22 cellular contexts compared by ENCODE assay signal in the genomic region with DNA sequence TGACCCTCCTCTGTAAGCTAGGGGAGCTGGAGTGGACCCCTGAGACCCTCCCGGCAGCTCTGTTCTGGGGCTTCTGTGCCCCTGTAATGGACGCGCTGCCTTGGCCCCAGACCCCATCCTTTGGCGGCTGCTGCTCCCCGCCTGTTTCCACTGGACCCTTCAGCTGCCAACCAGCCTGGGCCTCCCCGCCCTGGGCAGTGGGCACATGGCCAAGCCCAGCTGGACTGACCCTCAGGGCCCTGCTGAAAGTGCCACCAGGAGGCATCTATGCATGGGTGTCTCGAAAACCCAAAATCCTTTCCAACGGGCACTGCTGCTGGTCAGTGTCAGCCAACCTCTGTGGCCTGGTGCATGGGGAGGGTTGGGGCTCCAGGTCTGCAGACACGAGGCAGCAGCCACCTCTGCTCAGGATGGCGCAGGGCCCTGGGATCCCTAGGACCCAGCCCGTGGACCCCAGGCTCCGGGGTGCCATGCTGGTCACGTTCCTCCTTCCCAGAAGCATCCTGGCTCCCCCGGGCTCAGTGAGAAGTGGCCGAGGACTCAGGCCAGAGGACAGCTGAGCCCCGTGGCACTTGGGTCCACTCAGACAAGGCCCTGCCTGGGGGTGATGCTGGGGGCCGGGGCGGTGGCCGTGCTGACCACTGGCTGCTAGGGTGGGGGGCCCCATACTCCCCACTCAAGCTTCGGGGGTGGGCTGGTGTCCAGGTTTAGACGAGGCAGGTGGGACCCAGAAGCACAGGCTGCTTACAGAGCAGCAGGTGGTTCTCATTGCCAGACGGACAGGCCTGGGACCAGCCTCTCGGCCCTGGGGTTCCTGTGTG. TPM values are rescaled to one million over a fixed set of nuclear protein-coding genes. Genes with fewer than 3 reads are reported as not detected.
DNase-seq lines count a peak whose midpoint lies in the region; ATAC-seq, FAIRE-seq and TF ChIP-seq lines count a peak whose summit lies in the region.
"Had no signal": no experiment of that assay in that cellular context is flagged by ENCODE, and none has a peak within 500 bp of the region (broad histone marks: within the 10 kb centered on the region; RNA-seq: fewer than 3 reads in every experiment).

No MANE protein-coding gene starts in this region.

- H3K4me1 ChIP-seq in kidney (ENCODE audit: control insufficient read depth in 1 of 2, insufficient read depth in 1 of 2, low read depth in 1 of 2, low read length in 2 of 2): peaks cover 0 to 9% of the 10 kb centered on the region in 2 donors

- POLR2A ChIA-PET in activated CD4-positive, alpha-beta T cell treated with anti-CD3 and anti-CD28 coated beads for 36 hours (lab: Charles Lee): no interaction called here

- intact Hi-C loops in activated CD4-positive, alpha-beta T cell treated with anti-CD3 and anti-CD28 coated beads for 36 hours (cut with DNase I, micrococcal nuclease): no loop called here
- intact Hi-C loops in kidney (cut with DNase I): no loop called here
- intact Hi-C loops in sciatic nerve (cut with DNase I): no loop called here

- no peaks in the 10 kb centered on the region for H3K27me3 Mint-ChIP-seq in activated CD4-positive, alpha-beta T cell treated with anti-CD3 and anti-CD28 coated beads for 36 hours
- no peaks in the 10 kb centered on the region for H3K27me3 Mint-ChIP-seq in chondrocyte (ENCODE audit: low read depth)
- peaks cover 7 to 9% of the 10 kb centered on the region in 2 donors for H3K27me3 Mint-ChIP-seq in stimulated activated naive B cell treated with anti-CD40 and anti-IgM and Interleukin-4, amounts not matched to agents 10 μg/mL and 1 μg/mL and 100 μg/mL, for 72 hours
- H3K27me3 Mint-ChIP-seq: activated CD4-positive, alpha-beta T cell treated with anti-CD3 and anti-CD28 coated beads, Interleukin-2, amount 10 ng/mL, durations not matched to agents 24 days and 14 days; stimulated activated naive CD8-positive, alpha-beta T cell treated with anti-CD3 and anti-CD28 coated beads, Interleukin-15, amount 100 ng/mL, for 72 hours; T-cell had no signal

- H3K9me3 ChIP-seq in kidney (ENCODE audit: control insufficient read depth in 1 of 2, low read length in 2 of 2): no peaks in the 10 kb centered on the region
- H3K9me3 ChIP-seq: tibial nerve had no signal

- no peaks in the 10 kb centered on the region for H3K4me1 Mint-ChIP-seq in activated CD4-positive, alpha-beta T cell treated with anti-CD3 and anti-CD28 coated beads for 36 hours
- peaks cover 22% of the 10 kb centered on the region for H3K4me1 Mint-ChIP-seq in chondrocyte (ENCODE audit: low read depth)
- H3K4me1 Mint-ChIP-seq in stimulated activated naive B cell treated with anti-CD40 and anti-IgM and Interleukin-4, amounts not matched to agents 10 μg/mL and 1 μg/mL and 100 μg/mL, for 72 hours: peaks cover 12 to 14% of the 10 kb centered on the region in 2 donors
- H3K4me1 Mint-ChIP-seq: activated CD4-positive, alpha-beta T cell treated with anti-CD3 and anti-CD28 coated beads, Interleukin-2, amount 10 ng/mL, durations not matched to agents 24 days and 14 days; stimulated activated naive CD8-positive, alpha-beta T cell treated with anti-CD3 and anti-CD28 coated beads, Interleukin-15, amount 100 ng/mL, for 72 hours; T-cell had no signal

- no peak overlapping the region for H3K9ac ChIP-seq in kidney (ENCODE audit: low read length in 2 of 2)
- H3K9ac ChIP-seq: KMS-11 had no signal

- H3K36me3 ChIP-seq in kidney (ENCODE audit: control insufficient read depth in 1 of 2, insufficient read depth in 2 of 2, low read length in 2 of 2): no peaks in the 10 kb centered on the region
- H3K36me3 ChIP-seq: cardiac muscle cell, tibial nerve had no signal

- DNase-seq in activated CD4-positive, alpha-beta T cell treated with anti-CD3 and anti-CD28 coated beads for 36 hours: peak; percentile 3
- DNase-seq in activated CD4-positive, alpha-beta T cell treated with anti-CD3 and anti-CD28 coated beads, Interleukin-2, amount 50 U/mL, for 48 hours: no peak
- DNase-seq in chondrocyte (ENCODE audit: low spot score): peak; percentile 89
- DNase-seq in kidney: peak; percentile 69
- DNase-seq in sciatic nerve (ENCODE audit: low spot score): peak; percentile 50
- DNase-seq in NCI-H2227 treated with DMSO at 0.1 percent for 48 hours (lab: John Stamatoyannopoulos, UW): no peak
- DNase-seq in stimulated activated naive B cell treated with anti-CD40 and anti-IgM and Interleukin-4, amounts not matched to agents 10 μg/mL and 1 μg/mL and 100 μg/mL, for 72 hours: no peak
- DNase-seq: activated CD4-positive, alpha-beta T cell treated with anti-CD3 and anti-CD28 coated beads, Interleukin-2, amount 10 ng/mL, durations not matched to agents 24 days and 14 days; amniotic stem cell; DMS79 treated with DMSO at 0.1 percent for 48 hours; NCI-H187; stimulated activated CD4-positive, alpha-beta T cell treated with anti-CD3 and anti-CD28 coated beads, Interleukin-12 subunit alpha, Interleukin-12 subunit beta, amount 100 ng/mL, for 4 hours; stimulated activated naive CD8-positive, alpha-beta T cell treated with anti-CD3 and anti-CD28 coated beads, Interleukin-15, amount 100 ng/mL, for 72 hours had no signal

- H3K27ac ChIP-seq in kidney (ENCODE audit: low read depth in 2 of 2, low read length in 2 of 2): no peak overlapping the region
- H3K27ac ChIP-seq: 22Rv1, KMS-11, tibial nerve had no signal

- CTCF ChIA-PET in activated CD4-positive, alpha-beta T cell treated with anti-CD3 and anti-CD28 coated beads for 36 hours (lab: Charles Lee): interaction anchor here (0.6 to 1.3 kb wide), 2 partner anchors 143 to 152 kb away, joined by 3 to 4 read pairs; no protein-coding TSS in a partner anchor

- no peak for ATAC-seq in activated CD4-positive, alpha-beta T cell treated with anti-CD3 and anti-CD28 coated beads for 36 hours
- ATAC-seq in sciatic nerve (no peak), HG03442 (IDR thresholded peaks at IDR 0.05; ENCODE audit: unreplicated experiment) (no peak)
- no peak for ATAC-seq in stimulated activated naive B cell treated with anti-CD40 and anti-IgM and Interleukin-4, amounts not matched to agents 10 μg/mL and 1 μg/mL and 100 μg/mL, for 72 hours (replicated peaks)
- ATAC-seq: GM12878; stimulated activated naive CD8-positive, alpha-beta T cell treated with anti-CD3 and anti-CD28 coated beads, Interleukin-15, amount 100 ng/mL, for 72 hours; T-cell had no signal

- H3K4me3 ChIP-seq in kidney (ENCODE audit: low read length in 2 of 2): no peak overlapping the region
- H3K4me3 ChIP-seq: cardiac muscle cell, GM12878, tibial nerve had no signal

- no peak for FAIRE-seq in kidney (lab: Jason Lieb, UNC)
- FAIRE-seq: GM12878, TTC549 had no signal

- H3K36me3 Mint-ChIP-seq in activated CD4-positive, alpha-beta T cell treated with anti-CD3 and anti-CD28 coated beads for 36 hours (ENCODE audit: low read depth): no peaks in the 10 kb centered on the region
- H3K36me3 Mint-ChIP-seq in chondrocyte (ENCODE audit: low read depth): no peaks in the 10 kb centered on the region
- H3K36me3 Mint-ChIP-seq in stimulated activated naive B cell treated with anti-CD40 and anti-IgM and Interleukin-4, amounts not matched to agents 10 μg/mL and 1 μg/mL and 100 μg/mL, for 72 hours: no peaks in the 10 kb centered on the region
- H3K36me3 Mint-ChIP-seq: T-cell had no signal

- H3K4me3 Mint-ChIP-seq in activated CD4-positive, alpha-beta T cell treated with anti-CD3 and anti-CD28 coated beads for 36 hours: no peak overlapping the region
- H3K4me3 Mint-ChIP-seq in chondrocyte (ENCODE audit: unreplicated experiment): no peak overlapping the region
- no peak overlapping the region for H3K4me3 Mint-ChIP-seq in stimulated activated naive B cell treated with anti-CD40 and anti-IgM and Interleukin-4, amounts not matched to agents 10 μg/mL and 1 μg/mL and 100 μg/mL, for 72 hours
- H3K4me3 Mint-ChIP-seq: activated CD4-positive, alpha-beta T cell treated with anti-CD3 and anti-CD28 coated beads, Interleukin-2, amount 10 ng/mL, durations not matched to agents 24 days and 14 days; neural crest cell; stimulated activated naive CD8-positive, alpha-beta T cell treated with anti-CD3 and anti-CD28 coated beads, Interleukin-15, amount 100 ng/mL, for 72 hours; T-cell had no signal

- H3K9me3 Mint-ChIP-seq in activated CD4-positive, alpha-beta T cell treated with anti-CD3 and anti-CD28 coated beads for 36 hours (ENCODE audit: low read depth): no peaks in the 10 kb centered on the region
- H3K9me3 Mint-ChIP-seq in chondrocyte (ENCODE audit: low read depth): no peaks in the 10 kb centered on the region
- H3K9me3 Mint-ChIP-seq in stimulated activated naive B cell treated with anti-CD40 and anti-IgM and Interleukin-4, amounts not matched to agents 10 μg/mL and 1 μg/mL and 100 μg/mL, for 72 hours: no peaks in the 10 kb centered on the region
- H3K9me3 Mint-ChIP-seq: activated CD4-positive, alpha-beta T cell treated with anti-CD3 and anti-CD28 coated beads, Interleukin-2, amount 10 ng/mL, durations not matched to agents 24 days and 14 days; neural crest cell; stimulated activated naive CD8-positive, alpha-beta T cell treated with anti-CD3 and anti-CD28 coated beads, Interleukin-15, amount 100 ng/mL, for 72 hours; T-cell had no signal

- no peak for TF ChIP-seq CTCF in chondrocyte (IDR thresholded peaks at IDR 0.05)
- no peak for TF ChIP-seq CTCF in kidney (IDR thresholded peaks at IDR 0.05; ENCODE audit: borderline replicate concordance, extremely low read depth, insufficient read depth)

- no peak overlapping the region for H3K27ac Mint-ChIP-seq in activated CD4-positive, alpha-beta T cell treated with anti-CD3 and anti-CD28 coated beads for 36 hours
- H3K27ac Mint-ChIP-seq in chondrocyte (ENCODE audit: unreplicated experiment): no peak overlapping the region
- no peak overlapping the region for H3K27ac Mint-ChIP-seq in stimulated activated naive B cell treated with anti-CD40 and anti-IgM and Interleukin-4, amounts not matched to agents 10 μg/mL and 1 μg/mL and 100 μg/mL, for 72 hours
- H3K27ac Mint-ChIP-seq: activated CD4-positive, alpha-beta T cell treated with anti-CD3 and anti-CD28 coated beads, Interleukin-2, amount 10 ng/mL, durations not matched to agents 24 days and 14 days; T-cell had no signal

RNA-seq across cellular contexts. Expression of gene SLX9, which starts 46.9 kb away (rescaled TPM):
- total RNA-seq in activated CD4-positive, alpha-beta T cell treated with anti-CD3 and anti-CD28 coated beads for 36 hours: 10 to 100 TPM; 60.8 to 68.8 TPM
- total RNA-seq in chondrocyte: 20.4 to 27.4 TPM (median 24.0 TPM) in 3 replicates
- 27.1 TPM for total RNA-seq in kidney
- polyA plus RNA-seq in kidney (ENCODE audit: insufficient read depth, low read depth, low replicate concordance): 35.1 TPM
- total RNA-seq in sciatic nerve: 17.1 TPM

Comparison
In these comparisons a context has a peak if more than half of its experiments do, and no peak if none do; other contexts are left out.
1. DNase-seq: peak in activated CD4-positive, alpha-beta T cell treated with anti-CD3 and anti-CD28 coated beads for 36 hours (single experiment), chondrocyte (single experiment), kidney (single experiment) and sciatic nerve (single experiment); none in activated CD4-positive, alpha-beta T cell treated with anti-CD3 and anti-CD28 coated beads, Interleukin-2, amount 50 U/mL, for 48 hours (0 of 2), NCI-H2227 treated with DMSO at 0.1 percent for 48 hours (single experiment) and stimulated activated naive B cell treated with anti-CD40 and anti-IgM and Interleukin-4, amounts not matched to agents 10 μg/mL and 1 μg/mL and 100 μg/mL, for 72 hours (single experiment).